In the genomic region with DNA sequence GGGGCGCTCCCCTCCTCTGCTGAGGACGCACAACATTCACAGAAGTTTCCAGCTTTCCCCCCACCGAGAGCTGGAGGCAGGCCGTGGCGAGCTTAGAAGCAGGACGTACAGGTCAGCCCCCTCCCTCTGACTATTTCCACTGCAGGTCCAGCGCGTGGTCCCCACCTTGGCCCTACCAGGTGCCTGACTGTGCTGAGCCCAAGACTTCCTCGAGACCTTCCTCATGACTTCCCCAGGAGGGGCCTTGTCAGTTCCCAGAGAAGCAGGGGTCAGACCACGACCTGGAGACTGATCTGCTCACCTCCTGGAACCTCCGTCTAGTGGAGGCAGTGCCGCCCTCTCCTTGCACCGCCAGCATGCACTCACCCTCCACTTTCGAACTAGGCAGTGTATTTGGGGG, we compare ENCODE assay signal across 4 cellular contexts. TPM values are rescaled to one million over a fixed set of nuclear protein-coding genes. Genes with fewer than 3 reads are reported as not detected.
"Had no signal": no experiment of that assay in that cellular context is flagged by ENCODE, and none has a peak within 500 bp of the region (broad histone marks: within the 10 kb centered on the region; RNA-seq: fewer than 3 reads in every experiment).

No MANE protein-coding gene starts in this region.

RNA-seq across cellular contexts. Expression of a gene that starts 54.1 kb away (rescaled TPM):
- total RNA-seq: activated CD4-positive, alpha-beta memory T cell treated with anti-CD3 and anti-CD28 coated beads, Interleukin-2, amount 10 ng/mL, durations not matched to agents 7 days and 5 days; activated T-helper 2 cell treated with anti-CD3 and anti-CD28 coated beads, Interferon-gamma antibody, Interleukin-2, Interleukin-4, amounts not matched to agents 10 μg/mL and 5 μg/mL and 100 μg/mL, durations not matched to agents 14 hours and 24 hours and 36 hours; T-helper 1 cell treated with Interleukin-12 subunit alpha and Interleukin-12 subunit beta and Interleukin-4 antibody, amounts not matched to agents 30 ng/mL and 1 ng/mL, for 36 hours; T-helper 2 cell treated with Interferon-gamma antibody and Interleukin-4, amounts not matched to agents 100 ng/mL and 5 ng/mL, for 36 hours had no signal
